In the genomic region with DNA sequence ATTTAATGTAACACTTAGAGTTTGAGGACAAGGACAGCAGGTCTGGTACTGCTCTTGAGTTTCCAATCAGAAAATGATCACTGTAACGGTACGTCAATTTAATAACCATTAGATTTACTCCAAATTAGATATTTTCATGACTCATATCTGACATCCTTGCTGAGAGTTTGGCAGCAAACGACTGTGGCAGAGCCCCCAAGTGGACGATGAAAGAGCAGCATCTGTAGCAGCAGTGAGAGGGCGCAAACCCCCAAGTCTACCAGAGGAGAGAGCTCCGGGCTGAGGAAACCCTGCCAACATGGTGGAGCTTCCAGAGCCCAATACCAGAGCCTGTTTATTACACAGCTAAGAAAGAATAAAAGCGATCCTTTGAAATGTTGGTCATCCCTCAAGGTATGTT, we compare ENCODE assay signal across 9 cellular contexts.
DNase-seq lines count a peak whose midpoint lies in the region; ATAC-seq and TF ChIP-seq lines count a peak whose summit lies in the region.
"Had no signal": no experiment of that assay in that cellular context is flagged by ENCODE, and none has a peak within 500 bp of the region (broad histone marks: within the 10 kb centered on the region; RNA-seq: fewer than 3 reads in every experiment).

No MANE protein-coding gene starts in this region.

- no peaks in the 10 kb centered on the region for H3K9me3 Mint-ChIP-seq in activated CD4-positive, alpha-beta T cell treated with anti-CD3 and anti-CD28 coated beads for 36 hours (ENCODE audit: low read depth)
- peaks cover 19% of the 10 kb centered on the region for H3K9me3 Mint-ChIP-seq in mesothelial cell of epicardium

- peaks cover 33% of the 10 kb centered on the region for H3K27me3 Mint-ChIP-seq in activated CD4-positive, alpha-beta T cell treated with anti-CD3 and anti-CD28 coated beads for 36 hours
- no peaks in the 10 kb centered on the region for H3K27me3 Mint-ChIP-seq in mesothelial cell of epicardium (ENCODE audit: low read depth)

- CTCF ChIA-PET in activated CD4-positive, alpha-beta T cell treated with anti-CD3 and anti-CD28 coated beads for 36 hours (lab: Charles Lee): interaction anchor here (0.7 to 1.8 kb wide), 6 partner anchors 15 to 317 kb away, joined by 3 to 5 read pairs (median 3); no protein-coding TSS in a partner anchor

- H3K4me3 Mint-ChIP-seq in activated CD4-positive, alpha-beta T cell treated with anti-CD3 and anti-CD28 coated beads for 36 hours: no peak overlapping the region
- H3K4me3 Mint-ChIP-seq in mesothelial cell of epicardium: no peak overlapping the region

- no peak overlapping the region for H3K27ac ChIP-seq in HL-60 (replicated peaks)
- H3K27ac ChIP-seq: epithelial cell of prostate had no signal

- intact Hi-C loops in activated CD4-positive, alpha-beta T cell treated with anti-CD3 and anti-CD28 coated beads for 36 hours (cut with DNase I, micrococcal nuclease): loop anchor here (5.0 kb wide), 1 partner anchor 315 kb away; no protein-coding TSS in a partner anchor

- POLR2A ChIA-PET in activated CD4-positive, alpha-beta T cell treated with anti-CD3 and anti-CD28 coated beads for 36 hours (lab: Charles Lee): no interaction called here

- peak; percentile 88 for ATAC-seq in activated CD4-positive, alpha-beta T cell treated with anti-CD3 and anti-CD28 coated beads for 36 hours
- peak; percentile 99 for ATAC-seq in GM21619 (IDR thresholded peaks at IDR 0.05; ENCODE audit: unreplicated experiment)

- peak; percentile 59 for DNase-seq in activated CD4-positive, alpha-beta T cell treated with anti-CD3 and anti-CD28 coated beads for 36 hours
- DNase-seq in activated CD4-positive, alpha-beta T cell treated with anti-CD3 and anti-CD28 coated beads for 4 hours: no peak
- DNase-seq in HL-60 (ENCODE audit: low read depth in 1 of 2, low spot score in 1 of 2) (peak in 1 of 2 experiments; percentile 1), RPMI7951 (ENCODE audit: low read depth) (peak; percentile 50), ecto neural progenitor cell (ENCODE audit: low spot score) (peak; percentile 63), mesothelial cell of epicardium (ENCODE audit: low spot score in 2 of 2, unreplicated experiment in 2 of 2) (no peak), NCI-H128 (lab: John Stamatoyannopoulos, UW; ENCODE audit: unreplicated experiment) (no peak)

- H3K27ac Mint-ChIP-seq in activated CD4-positive, alpha-beta T cell treated with anti-CD3 and anti-CD28 coated beads for 36 hours: no peak overlapping the region
- H3K27ac Mint-ChIP-seq in mesothelial cell of epicardium: no peak overlapping the region

- no peaks in the 10 kb centered on the region for H3K4me1 Mint-ChIP-seq in activated CD4-positive, alpha-beta T cell treated with anti-CD3 and anti-CD28 coated beads for 36 hours
- peaks cover 8% of the 10 kb centered on the region for H3K4me1 Mint-ChIP-seq in mesothelial cell of epicardium

- no peak overlapping the region for H3K4me3 ChIP-seq in HL-60 (replicated peaks; ENCODE audit: insufficient read depth, low read length)

- TF ChIP-seq CTCF in HL-60 (IDR thresholded peaks at IDR 0.05; ENCODE audit: insufficient read depth, low read length): peak; percentile 15
- peak; percentile 22 for TF ChIP-seq CTCF in mesothelial cell of epicardium (IDR thresholded peaks at IDR 0.05; ENCODE audit: unreplicated experiment)

- no peaks in the 10 kb centered on the region for H3K27me3 ChIP-seq in HL-60 (ENCODE audit: insufficient read depth, poor library complexity, severe bottlenecking)

- H3K36me3 Mint-ChIP-seq in activated CD4-positive, alpha-beta T cell treated with anti-CD3 and anti-CD28 coated beads for 36 hours (ENCODE audit: low read depth): no peaks in the 10 kb centered on the region
- peaks cover 3% of the 10 kb centered on the region for H3K36me3 Mint-ChIP-seq in mesothelial cell of epicardium

Comparison
In these comparisons a context has a peak if more than half of its experiments do, and no peak if none do; other contexts are left out.
1. DNase-seq: peak in activated CD4-positive, alpha-beta T cell treated with anti-CD3 and anti-CD28 coated beads for 36 hours (single experiment), RPMI7951 (single experiment) and ecto neural progenitor cell (single experiment); none in activated CD4-positive, alpha-beta T cell treated with anti-CD3 and anti-CD28 coated beads for 4 hours (0 of 2), mesothelial cell of epicardium (0 of 2) and NCI-H128 (single experiment).